ENCODE assay signal across 17 cellular contexts in genomic region chr4:8251110-8251883, GRCh38. TPM values are rescaled to one million over a fixed set of nuclear protein-coding genes. Genes with fewer than 3 reads are reported as not detected.
DNase-seq lines count a peak whose midpoint lies in the region; ATAC-seq, FAIRE-seq and TF ChIP-seq lines count a peak whose summit lies in the region.
"Had no signal": no experiment of that assay in that cellular context is flagged by ENCODE, and none has a peak within 500 bp of the region (broad histone marks: within the 10 kb centered on the region; RNA-seq: fewer than 3 reads in every experiment).

No MANE protein-coding gene starts in this region.

- in situ Hi-C loops in K562 (cut with MboI) = no loop called here

- H3K4me2 ChIP-seq in K562 (ENCODE audit: insufficient read depth, low read length) (no peak overlapping the region), neural progenitor cell (no peak overlapping the region)
- H3K4me2 ChIP-seq: BLaER1 had no signal

- H3K9me1 ChIP-seq in K562 (ENCODE audit: control insufficient read depth, insufficient read depth, low read length) = no peaks in the 10 kb centered on the region

- H3K9me3 ChIP-seq in K562 (replicated peaks; ENCODE audit: control insufficient read depth, insufficient read depth, low read depth, low read length) (no peaks in the 10 kb centered on the region), neural progenitor cell (ENCODE audit: low read depth) (no peaks in the 10 kb centered on the region)
- H3K9me3 ChIP-seq: BLaER1, Caco-2 had no signal

- H3K9me3 Mint-ChIP-seq in neural progenitor cell = no peaks in the 10 kb centered on the region
- H3K9me3 Mint-ChIP-seq in activated T-helper 17 cell treated with anti-CD3 and anti-CD28 coated beads, Interleukin-2, amount 50 U/mL, for 72 hours = no peaks in the 10 kb centered on the region
- H3K9me3 Mint-ChIP-seq: CD8-positive, alpha-beta memory T cell had no signal

- no peaks in the 10 kb centered on the region for H3K36me3 Mint-ChIP-seq in neural progenitor cell
- no peaks in the 10 kb centered on the region for H3K36me3 Mint-ChIP-seq in activated T-helper 17 cell treated with anti-CD3 and anti-CD28 coated beads, Interleukin-2, amount 50 U/mL, for 72 hours (ENCODE audit: low read depth)
- H3K36me3 Mint-ChIP-seq: CD8-positive, alpha-beta memory T cell had no signal

- no peak for FAIRE-seq in K562 (lab: Jason Lieb, UNC)
- FAIRE-seq: H54 had no signal

- H3K9ac ChIP-seq in K562 (ENCODE audit: insufficient read depth in 1 of 2, low read depth in 2 of 2, low read length in 2 of 2) (no peak overlapping the region), neural progenitor cell (no peak overlapping the region)
- H3K9ac ChIP-seq: BLaER1 had no signal

- H3K79me2 ChIP-seq in K562 (ENCODE audit: control insufficient read depth, insufficient read depth, low read length) = no peaks in the 10 kb centered on the region
- H3K79me2 ChIP-seq in neural progenitor cell (ENCODE audit: low read depth) = no peaks in the 10 kb centered on the region

- TF ChIP-seq CTCF in K562 (IDR thresholded peaks at IDR 0.05 in 2 of 3, conservative IDR thresholded peaks at IDR 0.05 in 1 of 3; ENCODE audit: insufficient read depth in 2 of 3, low read depth in 1 of 3, low read length in 3 of 3) (no peak), neural progenitor cell (IDR thresholded peaks at IDR 0.05) (no peak)

- CTCF ChIA-PET in K562 (lab: Yijun Ruan, JAX; ENCODE audit: low intra/inter-chr PET ratio) = no interaction called here

- H3K4me3 ChIP-seq in K562 (no peak overlapping the region), neural progenitor cell (no peak overlapping the region)
- H3K4me3 ChIP-seq: BLaER1 had no signal

- no peak for ATAC-seq in K562
- ATAC-seq in HG03354 (IDR thresholded peaks at IDR 0.05; ENCODE audit: poor library complexity, severe bottlenecking, unreplicated experiment) = no peak
- no peak for ATAC-seq in activated T-helper 17 cell treated with anti-CD3 and anti-CD28 coated beads, Interleukin-2, amount 50 U/mL, for 72 hours (replicated peaks)

- BruUV-seq in K562 (replicated peaks; lab: Mats Ljungman, UMichigan) = no TSS peak

- H3K27ac ChIP-seq in K562 (ENCODE audit: extremely low read depth, low read depth, low read length) (no peak overlapping the region), neural progenitor cell (no peak overlapping the region)
- H3K27ac ChIP-seq: BLaER1 had no signal

- no peak overlapping the region for H3K4me3 Mint-ChIP-seq in neural progenitor cell
- no peak overlapping the region for H3K4me3 Mint-ChIP-seq in activated T-helper 17 cell treated with anti-CD3 and anti-CD28 coated beads, Interleukin-2, amount 50 U/mL, for 72 hours
- H3K4me3 Mint-ChIP-seq: CD8-positive, alpha-beta memory T cell had no signal

- intact Hi-C loops in K562 (cut with micrococcal nuclease) = no loop called here

- POLR2A ChIA-PET in K562 (lab: Yijun Ruan, JAX) = interaction anchor here (0.7 to 1.7 kb wide), 2 partner anchors 9 to 75 kb away, joined by 3 to 4 read pairs; no protein-coding TSS in a partner anchor

- H3K4me1 Mint-ChIP-seq in neural progenitor cell = peaks cover 22% of the 10 kb centered on the region
- no peaks in the 10 kb centered on the region for H3K4me1 Mint-ChIP-seq in activated T-helper 17 cell treated with anti-CD3 and anti-CD28 coated beads, Interleukin-2, amount 50 U/mL, for 72 hours
- H3K4me1 Mint-ChIP-seq: CD8-positive, alpha-beta memory T cell had no signal

- WGBS in K562 (ENCODE audit: insufficient coverage, low coverage, missing lambda C conversion rate) = 42% methylated on average over 24 of the region's 24 CpGs

- H3K36me3 ChIP-seq in K562 (ENCODE audit: control insufficient read depth, insufficient read depth, low read length) (no peaks in the 10 kb centered on the region), neural progenitor cell (no peaks in the 10 kb centered on the region)
- H3K36me3 ChIP-seq: BLaER1 had no signal

- no peak for TF ChIP-seq POLR2A in K562 (conservative IDR thresholded peaks at IDR 0.05)

- TF ChIP-seq EP300 in K562 (IDR thresholded peaks at IDR 0.05; ENCODE audit: low read length) = no peak

- H3K27me3 ChIP-seq in K562 (ENCODE audit: control insufficient read depth in 2 of 2, insufficient read depth in 2 of 2, low read length in 2 of 2) (peaks cover 0 to 45% of the 10 kb centered on the region in 2 experiments; a peak in 3 of 5 replicates), neural progenitor cell (no peaks in the 10 kb centered on the region)
- H3K27me3 ChIP-seq: BLaER1 had no signal

- DNase-seq in NCI-H748 (lab: John Stamatoyannopoulos, UW; ENCODE audit: unreplicated experiment) (peak; percentile 26), NCI-H748 treated with DMSO at 0.1 percent for 48 hours (lab: John Stamatoyannopoulos, UW) (no peak), K562 (ENCODE audit: extremely low read depth in 1 of 4, low spot score in 3 of 4) (no peak), neural progenitor cell (ENCODE audit: low spot score) (no peak)
- no peak for DNase-seq in stimulated activated CD4-positive, alpha-beta T cell treated with anti-CD3 and anti-CD28 coated beads, Interleukin-4, amount 100 ng/mL, for 24 hours
- DNase-seq: 8988T; AML-193; Caco-2; CD8-positive, alpha-beta memory T cell; DND-41; GDM1; IMR-90 had no signal

- H3K27ac Mint-ChIP-seq in neural progenitor cell = peak overlapping the region; percentile 21
- no peak overlapping the region for H3K27ac Mint-ChIP-seq in activated T-helper 17 cell treated with anti-CD3 and anti-CD28 coated beads, Interleukin-2, amount 50 U/mL, for 72 hours

- no peaks in the 10 kb centered on the region for H3F3A ChIP-seq in neural progenitor cell (ENCODE audit: low read depth)

- H3K4me1 ChIP-seq in K562 (replicated peaks in 1 of 2; ENCODE audit: control insufficient read depth in 2 of 2, insufficient read depth in 2 of 2, low read length in 2 of 2) (peaks cover 7 to 40% of the 10 kb centered on the region in 2 experiments), neural progenitor cell (no peaks in the 10 kb centered on the region)
- H3K4me1 ChIP-seq: Caco-2 had no signal

- no peak for TF ChIP-seq RAD21 in K562 (CRISPR knock-in tag; conservative IDR thresholded peaks at IDR 0.05 in 1 of 2, IDR thresholded peaks at IDR 0.05 in 1 of 2)

- H2AFZ ChIP-seq in K562 (ENCODE audit: low read depth, low read length) (no peak overlapping the region), neural progenitor cell (replicated peaks) (no peak overlapping the region)

- peaks cover 7% of the 10 kb centered on the region for H3K27me3 Mint-ChIP-seq in neural progenitor cell (ENCODE audit: insufficient read depth, low read depth)
- H3K27me3 Mint-ChIP-seq in activated T-helper 17 cell treated with anti-CD3 and anti-CD28 coated beads, Interleukin-2, amount 50 U/mL, for 72 hours = peaks cover 2% of the 10 kb centered on the region
- H3K27me3 Mint-ChIP-seq: CD8-positive, alpha-beta memory T cell had no signal

- H4K20me1 ChIP-seq in K562 (replicated peaks; ENCODE audit: control insufficient read depth, insufficient read depth, low read length) = no peaks in the 10 kb centered on the region; the same call in none of the 2 replicates
- no peaks in the 10 kb centered on the region for H4K20me1 ChIP-seq in neural progenitor cell (ENCODE audit: low read depth)
- H4K20me1 ChIP-seq: BLaER1 had no signal

TF ChIP-seq in K562, 482 proteins besides CTCF, POLR2A, EP300 and RAD21 (continues in another document):
- TF ChIP-seq RFX1 (IDR thresholded peaks at IDR 0.05) (peak; percentile 43), ZNF3 (CRISPR knock-in tag; IDR thresholded peaks at IDR 0.05) (no peak)

RNA-seq across cellular contexts. Expression of gene HTRA3, which starts 18.3 kb away (rescaled TPM):
- 0.14 TPM in 1 of 2 replicates, not detected in the other for total RNA-seq in K562 (2011; cell fraction: chromatin; rRNA removed; ENCODE audit: low replicate concordance)
- 0.17 and 0.53 TPM in 2 replicates for total RNA-seq in K562 (2011; cell fraction: nucleolus; rRNA removed)
- total RNA-seq in K562 (2011; cell fraction: nucleoplasm; rRNA removed) = 0.15 TPM in 1 of 2 replicates, not detected in the other
- total RNA-seq in K562 (2014; rRNA removed) = not detected in 2 replicates
- total RNA-seq in K562 (2014; rRNA removed; fragmentation: Illumina TruSeq; extraction: Trizol) = not detected in 2 replicates
- total RNA-seq in K562 (2015; rRNA removed; fragmentation: Illumina TruSeq; extraction: Trizol) = not detected in 2 replicates
- total RNA-seq in K562 (2021) = 0.16 TPM in 1 of 2 replicates, not detected in the other
- 0.04 and 0.18 TPM in 2 replicates for polyA plus RNA-seq in K562 (2011; rRNA removed)
- 0.09 and 0.10 TPM in 2 replicates for polyA plus RNA-seq in K562 (2011; cell fraction: cytosol; rRNA removed)
- 0.14 and 0.15 TPM in 2 replicates for polyA plus RNA-seq in K562 (2011; cell fraction: nucleus; rRNA removed)
- 0.20 and 0.42 TPM in 2 replicates for polyA plus RNA-seq in K562 (2012)
- 0.07 TPM in 1 of 2 replicates, not detected in the other for polyA plus RNA-seq in K562 (2014; fragmentation: Illumina TruSeq; extraction: Trizol)
- not detected for polyA plus RNA-seq in K562 (2014; fragmentation: Nextera tagmentation; extraction: Ambion mirVana)
- not detected in 2 replicates for polyA plus RNA-seq in K562 (2014; rRNA removed)
- not detected in 2 replicates for polyA minus RNA-seq in K562 (2011; rRNA and poly(A)+ RNA removed)
- not detected in 2 replicates for polyA minus RNA-seq in K562 (2011; cell fraction: cytosol; rRNA and poly(A)+ RNA removed)
- 0.11 TPM in 1 of 2 replicates, not detected in the other for polyA minus RNA-seq in K562 (2011; cell fraction: nucleus; rRNA and poly(A)+ RNA removed)
- 1.6 and 2.3 TPM in 2 replicates for total RNA-seq in neural progenitor cell (ENCODE audit: low replicate concordance)
- total RNA-seq in activated T-helper 17 cell treated with anti-CD3 and anti-CD28 coated beads, Interleukin-2, amount 50 U/mL, for 72 hours = not detected
- total RNA-seq: CD8-positive, alpha-beta memory T cell; HT-29 had no signal
- polyA plus RNA-seq: CD8-positive, alpha-beta memory T cell had no signal

RNA-seq across cellular contexts. Expression of gene SH3TC1, which starts 52.2 kb away (rescaled TPM):
- total RNA-seq in K562 (2011; cell fraction: chromatin; rRNA removed; ENCODE audit: low replicate concordance) = 3.2 and 16.5 TPM in 2 replicates
- 8.8 and 11.8 TPM in 2 replicates for total RNA-seq in K562 (2011; cell fraction: nucleolus; rRNA removed)
- 7.0 TPM in 2 replicates for total RNA-seq in K562 (2011; cell fraction: nucleoplasm; rRNA removed)
- 1.5 and 1.7 TPM in 2 replicates for total RNA-seq in K562 (2014; rRNA removed)
- total RNA-seq in K562 (2014; rRNA removed; fragmentation: Illumina TruSeq; extraction: Trizol) = 0.32 and 0.55 TPM in 2 replicates
- 0.41 and 0.51 TPM in 2 replicates for total RNA-seq in K562 (2015; rRNA removed; fragmentation: Illumina TruSeq; extraction: Trizol)
- total RNA-seq in K562 (2021) = 1.1 and 2.1 TPM in 2 replicates
- 0.38 and 0.46 TPM in 2 replicates for polyA plus RNA-seq in K562 (2011; rRNA removed)
- 0.44 and 0.70 TPM in 2 replicates for polyA plus RNA-seq in K562 (2011; cell fraction: cytosol; rRNA removed)
- 2.6 and 3.4 TPM in 2 replicates for polyA plus RNA-seq in K562 (2011; cell fraction: nucleus; rRNA removed)
- polyA plus RNA-seq in K562 (2012) = 1.2 and 19.6 TPM in 2 replicates
- polyA plus RNA-seq in K562 (2014; fragmentation: Illumina TruSeq; extraction: Trizol) = 0.46 and 0.87 TPM in 2 replicates
- under 1 TPM in 1 of 2 experiments, not detected in 1; 0.04 TPM for polyA plus RNA-seq in K562 (2014; fragmentation: Nextera tagmentation; extraction: Ambion mirVana)
- 0.45 and 0.88 TPM in 2 replicates for polyA plus RNA-seq in K562 (2014; rRNA removed)
- 0.18 and 0.45 TPM in 2 replicates for polyA minus RNA-seq in K562 (2011; rRNA and poly(A)+ RNA removed)
- 0.48 and 1.6 TPM in 2 replicates for polyA minus RNA-seq in K562 (2011; cell fraction: cytosol; rRNA and poly(A)+ RNA removed)
- 3.6 and 4.7 TPM in 2 replicates for polyA minus RNA-seq in K562 (2011; cell fraction: nucleus; rRNA and poly(A)+ RNA removed)
- 0.22 and 0.25 TPM in 2 replicates for total RNA-seq in neural progenitor cell (ENCODE audit: low replicate concordance)
- total RNA-seq in activated T-helper 17 cell treated with anti-CD3 and anti-CD28 coated beads, Interleukin-2, amount 50 U/mL, for 72 hours = 10 to 100 TPM; 23.1 to 37.4 TPM
